ENCODE assay signal across 25 cellular contexts in the genomic region with DNA sequence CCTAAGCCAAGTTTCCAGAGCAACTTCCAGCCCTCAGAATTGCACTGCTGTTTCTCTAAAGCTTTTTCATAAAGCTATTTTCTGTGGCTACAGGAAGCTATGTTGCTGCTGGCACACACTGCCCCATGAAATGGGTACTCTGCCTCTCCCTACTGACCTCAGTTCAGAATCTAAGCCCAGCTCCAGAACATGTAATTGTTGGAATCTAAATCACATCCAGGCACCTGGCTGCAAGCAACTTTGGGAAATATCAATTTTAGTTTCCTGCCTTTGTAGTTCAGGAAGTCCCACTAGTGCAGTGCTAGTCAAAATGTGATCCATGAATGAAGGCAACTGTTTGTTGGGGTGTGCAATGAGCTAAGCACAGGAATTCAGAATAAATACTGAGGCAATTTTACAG.
"Had no signal": no experiment of that assay in that cellular context is flagged by ENCODE, and none has a peak within 500 bp of the region (broad histone marks: within the 10 kb centered on the region; RNA-seq: fewer than 3 reads in every experiment).

No MANE protein-coding gene starts in this region.

- H3K27ac ChIP-seq: adrenal gland, ascending aorta, cardiac muscle cell, left lung, ovary, testis, transverse colon had no signal

- H3K4me3 ChIP-seq: adrenal gland, ascending aorta, cardiac muscle cell, coronary artery, esophagus muscularis mucosa, left lung, ovary, testis, transverse colon, uterus had no signal

- H3K9me3 ChIP-seq: adrenal gland, ascending aorta, esophagus muscularis mucosa, left lung, ovary, testis, transverse colon, uterus had no signal

- DNase-seq: activated CD4-positive, alpha-beta memory T cell treated with anti-CD3 and anti-CD28 coated beads for 36 hours; activated CD4-positive, alpha-beta T cell treated with anti-CD3 and anti-CD28 coated beads, Interleukin-2, amount 10 ng/mL, durations not matched to agents 24 days and 14 days; activated CD4-positive, CD25-positive, alpha-beta regulatory T cell treated with anti-CD3 and anti-CD28 coated beads, Interleukin-2, amount 50 U/mL, for 72 hours; activated CD8-positive, alpha-beta memory T cell treated with anti-CD3 and anti-CD28 coated beads, Interleukin-2, amount 50 U/mL, for 4 hours; activated effector memory CD4-positive, alpha-beta T cell treated with anti-CD3 and anti-CD28 coated beads, Interleukin-2, amount 50 U/mL, for 16 hours; activated naive CD4-positive, alpha-beta T cell treated with anti-CD3 and anti-CD28 coated beads for 36 hours; activated naive CD8-positive, alpha-beta T cell treated with anti-CD3 and anti-CD28 coated beads for 36 hours; activated T-cell treated with anti-CD3 and anti-CD28 coated beads, Interleukin-2, amount 50 U/mL, for 1 hour; adrenal gland; left lung; midbrain; naive thymus-derived CD4-positive, alpha-beta T cell; ovary; retina; stimulated activated CD4-positive, alpha-beta T cell treated with anti-CD3 and anti-CD28 coated beads, Interleukin-2, amount 100 ng/mL, for 48 hours; stimulated activated naive CD8-positive, alpha-beta T cell treated with anti-CD3 and anti-CD28 coated beads, Interleukin-15, Interleukin-2, amounts not matched to agents 100 U/mL and 50 U/mL, for 24 hours; T-helper 2 cell; testis; transverse colon had no signal

- H3K27me3 ChIP-seq: adrenal gland, ascending aorta, cardiac muscle cell, esophagus muscularis mucosa, left lung, ovary, testis, transverse colon, uterus had no signal

- ATAC-seq: left lung; naive thymus-derived CD4-positive, alpha-beta T cell; stimulated activated naive CD8-positive, alpha-beta T cell treated with anti-CD3 and anti-CD28 coated beads, Interleukin-15, Interleukin-2, amounts not matched to agents 100 U/mL and 50 U/mL, for 24 hours had no signal

- H3K4me1 ChIP-seq: adrenal gland, ascending aorta, left lung, testis, transverse colon, uterus had no signal

- H3K36me3 ChIP-seq: adrenal gland, ascending aorta, cardiac muscle cell, esophagus muscularis mucosa, left lung, ovary, transverse colon, uterus had no signal

- FAIRE-seq: islet of Langerhans had no signal
